ENCODE assay signal across 20 cellular contexts in the genomic region with DNA sequence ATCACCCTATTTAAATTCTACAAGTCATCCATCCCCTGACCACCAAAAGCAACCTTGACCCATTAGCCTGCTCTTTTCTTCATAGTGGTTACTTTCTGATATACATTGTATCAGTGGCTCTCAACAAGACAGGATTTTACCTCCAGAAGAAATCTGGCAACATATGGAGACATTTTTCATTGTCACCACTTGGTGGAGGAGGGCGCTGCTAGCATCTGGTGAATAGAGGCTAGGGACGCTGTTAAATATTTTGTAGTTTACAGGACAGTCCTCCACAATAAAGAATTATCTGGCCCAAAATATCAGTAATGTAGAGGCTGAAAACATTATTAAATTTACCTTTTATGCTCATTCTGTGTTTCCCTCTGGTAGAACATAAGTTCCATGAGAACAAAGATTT. TPM values are rescaled to one million over a fixed set of nuclear protein-coding genes. Genes with fewer than 3 reads are reported as not detected.
DNase-seq lines count a peak whose midpoint lies in the region; ATAC-seq, FAIRE-seq and TF ChIP-seq lines count a peak whose summit lies in the region.
"Had no signal": no experiment of that assay in that cellular context is flagged by ENCODE, and none has a peak within 500 bp of the region (broad histone marks: within the 10 kb centered on the region; RNA-seq: fewer than 3 reads in every experiment).

No MANE protein-coding gene starts in this region.

- peak; percentile 20 to 38 for TF ChIP-seq RAD21 in H1 (IDR thresholded peaks at IDR 0.05 in 1 of 2, conservative IDR thresholded peaks at IDR 0.05 in 1 of 2; ENCODE audit: low read depth in 2 of 2, low read length in 2 of 2)

- TF ChIP-seq EP300 in H1 (IDR thresholded peaks at IDR 0.05; ENCODE audit: borderline replicate concordance in 1 of 2, low read depth in 2 of 2, low read length in 2 of 2) = no peak

- POLR2A ChIA-PET in H1 (lab: Charles Lee; ENCODE audit: partially characterized antibody) = no interaction called here

- H3K79me2 ChIP-seq in OCI-LY1 (ENCODE audit: insufficient read depth, low read length) (peaks cover 10% of the 10 kb centered on the region), H1 (ENCODE audit: control insufficient read depth in 1 of 2, insufficient read depth in 2 of 2, low read length in 2 of 2) (peaks cover 0 to 30% of the 10 kb centered on the region in 2 experiments; a peak in 2 of 4 replicates)

- intact Hi-C loops in psoas muscle (cut with DNase I) = no loop called here

- H4K5ac ChIP-seq in H1 (ENCODE audit: insufficient read length, low read depth, low read length) = no peak overlapping the region

- no peak overlapping the region for H2AK5ac ChIP-seq in H1 (ENCODE audit: low read depth, low read length)

- no peak overlapping the region for H3K4me2 ChIP-seq in OCI-LY1 (ENCODE audit: low read length)
- no peak overlapping the region for H3K4me2 ChIP-seq in H1 (ENCODE audit: insufficient read depth in 1 of 2, low read depth in 2 of 2, low read length in 2 of 2)

- H3K4ac ChIP-seq in H1 (replicated peaks; ENCODE audit: insufficient read length, low read depth, low read length) = no peak overlapping the region

- no peak overlapping the region for H2BK5ac ChIP-seq in H1 (ENCODE audit: low read depth, low read length)

- no peak overlapping the region for H2BK12ac ChIP-seq in H1 (ENCODE audit: low read depth, low read length)

- H3K9me2 ChIP-seq in OCI-LY1 (ENCODE audit: low read depth, low read length) = no peaks in the 10 kb centered on the region

- no peak overlapping the region for H3K4me3 ChIP-seq in OCI-LY1 (ENCODE audit: low read depth, low read length, poor library complexity, severe bottlenecking)
- no peak overlapping the region for H3K4me3 ChIP-seq in H1 (ENCODE audit: extremely low read depth in 1 of 4, insufficient read depth in 2 of 4, low read depth in 3 of 4, low read length in 4 of 4)
- H3K4me3 ChIP-seq in psoas muscle = no peak overlapping the region
- H3K4me3 ChIP-seq: cardiac muscle cell, esophagus muscularis mucosa, upper lobe of left lung had no signal

- H3K36me3 ChIP-seq in OCI-LY1 (ENCODE audit: insufficient read depth, low read length) = peaks cover 57% of the 10 kb centered on the region
- peaks cover 12 to 74% (median 36%) of the 10 kb centered on the region in 4 experiments for H3K36me3 ChIP-seq in H1 (ENCODE audit: control insufficient read depth in 2 of 4, insufficient read depth in 4 of 4, low read length in 3 of 4)
- H3K36me3 ChIP-seq in psoas muscle (ENCODE audit: insufficient read depth in 1 of 2, low read depth in 1 of 2) = peaks cover 4 to 73% of the 10 kb centered on the region in 2 donors

- H3K56ac ChIP-seq in H1 (replicated peaks; ENCODE audit: insufficient read length, low read depth, low read length) = no peak overlapping the region

- FAIRE-seq in H1 (lab: Jason Lieb, UNC) = no peak
- no peak for FAIRE-seq in GM12891 (lab: Jason Lieb, UNC)

- WGBS in H1 (ENCODE audit: extremely low coverage in 1 of 2, insufficient coverage in 1 of 2, insufficient read length in 1 of 2, insufficient replicate concordance in 2 of 2, low coverage in 1 of 2, low lambda C conversion rate in 2 of 2, missing lambda C conversion rate in 1 of 2), 2 experiments = 86% methylated on average over 2 of the region's 2 CpGs; no CpG with 5 or more reads in 1 of the 2 experiments
- 94 to 100% (median 98%) methylated on average over 2 of the region's 2 CpGs for WGBS in psoas muscle, 3 donors

- H3F3A ChIP-seq in OCI-LY1 (ENCODE audit: insufficient read depth, low read length) = 0 out of 2 replicates have a peak, but pooled peaks cover 4% of the 10 kb centered on the region

- H4K20me1 ChIP-seq in OCI-LY1 (ENCODE audit: insufficient read depth, low read length) (0 out of 2 replicates have a peak, but pooled peaks cover 2% of the 10 kb centered on the region), H1 (replicated peaks in 1 of 2; ENCODE audit: control insufficient read depth in 1 of 2, insufficient read depth in 2 of 2, low read length in 2 of 2) (peaks cover 0 to 7% of the 10 kb centered on the region in 2 experiments)

- no peak overlapping the region for H2BK20ac ChIP-seq in H1 (ENCODE audit: low read length)

- peaks cover 21% of the 10 kb centered on the region for H3K4me1 ChIP-seq in OCI-LY1 (ENCODE audit: insufficient read depth, low read length, severe bottlenecking)
- peaks cover 0 to 3% (median 0%) of the 10 kb centered on the region in 4 experiments; a peak in 1 of 7 replicates for H3K4me1 ChIP-seq in H1 (replicated peaks in 1 of 4; ENCODE audit: control insufficient read depth in 3 of 4, insufficient read depth in 4 of 4, low read length in 3 of 4)
- H3K4me1 ChIP-seq in psoas muscle = peaks cover 8% of the 10 kb centered on the region

- no peak overlapping the region for H4K91ac ChIP-seq in H1 (replicated peaks; ENCODE audit: insufficient read length, low read length)

- no peak for ATAC-seq in GM21390 (IDR thresholded peaks at IDR 0.05; ENCODE audit: unreplicated experiment)
- ATAC-seq in psoas muscle = no peak
- ATAC-seq: activated CD4-positive, CD25-positive, alpha-beta regulatory T cell treated with anti-CD3 and anti-CD28 coated beads, Interleukin-2, amount 50 U/mL, for 24 hours; left ventricle myocardium superior; sciatic nerve; T-helper 17 cell had no signal

- H3K27ac ChIP-seq in OCI-LY1 (ENCODE audit: low read depth, low read length, poor library complexity, severe bottlenecking) (no peak overlapping the region), H1 (ENCODE audit: low read depth, low read length) (no peak overlapping the region), psoas muscle (no peak overlapping the region)
- H3K27ac ChIP-seq: cardiac muscle cell, esophagus muscularis mucosa, upper lobe of left lung had no signal

- DNase-seq in 8988T (peak; percentile 26), H1 (ENCODE audit: low read depth in 1 of 2, low spot score in 2 of 2) (no peak), GM12891 (ENCODE audit: insufficient read length, low spot score) (no peak), KG1 (lab: John Stamatoyannopoulos, UW) (no peak), psoas muscle (no peak)
- DNase-seq: activated effector memory CD4-positive, alpha-beta T cell treated with Interleukin-2 at 50 U/mL for 16 hours; Karpas-422; left ventricle myocardium superior; NCI-H446 treated with DMSO at 0.1 percent for 48 hours; SHP77; stimulated activated naive CD4-positive, alpha-beta T cell treated with Interleukin-2 at 50 U/mL for 16 hours; T-helper 17 cell had no signal

- H3K27me3 ChIP-seq in OCI-LY1 (ENCODE audit: insufficient read depth, low read length) (no peaks in the 10 kb centered on the region), H1 (replicated peaks in 1 of 4; ENCODE audit: control insufficient read depth in 3 of 4, extremely low read depth in 1 of 4, insufficient read depth in 3 of 4, low read length in 3 of 4) (no peaks in the 10 kb centered on the region), psoas muscle (ENCODE audit: insufficient read depth in 3 of 3, low read length in 2 of 3) (no peaks in the 10 kb centered on the region)
- H3K27me3 ChIP-seq: cardiac muscle cell, esophagus muscularis mucosa, upper lobe of left lung had no signal

- H3K18ac ChIP-seq in H1 (ENCODE audit: extremely low read depth, low read length) = no peak overlapping the region

- H3K9me3 ChIP-seq in OCI-LY1 (ENCODE audit: low read length) = no peaks in the 10 kb centered on the region
- H3K9me3 ChIP-seq in H1 (ENCODE audit: insufficient read depth in 2 of 2, low read depth in 1 of 2, low read length in 1 of 2) = no peaks in the 10 kb centered on the region
- no peaks in the 10 kb centered on the region for H3K9me3 ChIP-seq in psoas muscle
- H3K9me3 ChIP-seq: esophagus muscularis mucosa, upper lobe of left lung had no signal

- H4K8ac ChIP-seq in H1 (ENCODE audit: extremely low read depth, insufficient read depth, low read length) = no peak overlapping the region

- H2BK15ac ChIP-seq in H1 (ENCODE audit: low read length) = no peak overlapping the region

- TF ChIP-seq POLR2A in H1 (IDR thresholded peaks at IDR 0.05; ENCODE audit: control extremely low read depth in 1 of 2, low read depth in 2 of 2, low read length in 2 of 2) (no peak), GM12891 (IDR thresholded peaks at IDR 0.05; ENCODE audit: low read depth, low read length) (no peak)

- peak; percentile 26 for TF ChIP-seq CTCF in GM12873 (IDR thresholded peaks at IDR 0.05; ENCODE audit: insufficient read depth, low read depth, low read length, missing control alignments)
- TF ChIP-seq CTCF in OCI-LY1 (IDR thresholded peaks at IDR 0.05; ENCODE audit: low read length) = peak; percentile 39; the same call in 1 of the 2 replicates
- peak in 2 of 3 experiments; percentile 30 to 31; a peak in 2 of 4 replicates for TF ChIP-seq CTCF in H1 (IDR thresholded peaks at IDR 0.05; ENCODE audit: control extremely low read depth in 1 of 3, insufficient read depth in 1 of 3, low read depth in 1 of 3, low read length in 3 of 3)
- no peak for TF ChIP-seq CTCF in psoas muscle (IDR thresholded peaks at IDR 0.05)

- H2AFZ ChIP-seq in OCI-LY1 (ENCODE audit: low read length) (no peak overlapping the region), H1 (ENCODE audit: low read length) (no peak overlapping the region)

- CTCF ChIA-PET in H1 (lab: Charles Lee; ENCODE audit: partially characterized antibody) = interaction anchor here (1.3 to 1.6 kb wide), 2 partner anchors 10 to 13 kb away, joined by 4 read pairs; no protein-coding TSS in a partner anchor

- no peak overlapping the region for H2BK120ac ChIP-seq in H1 (replicated peaks; ENCODE audit: low read depth, low read length)

- no peak overlapping the region for H3K14ac ChIP-seq in H1 (ENCODE audit: insufficient read length)

- H3K23me2 ChIP-seq in H1 (ENCODE audit: low read depth, low read length) = no peaks in the 10 kb centered on the region

- H3K9ac ChIP-seq in OCI-LY1 (ENCODE audit: low read length) = no peak overlapping the region
- H3K9ac ChIP-seq in H1 (replicated peaks in 1 of 4; ENCODE audit: extremely low read depth in 1 of 4, low read depth in 3 of 4, low read length in 3 of 4) = no peak overlapping the region

- H3K79me1 ChIP-seq in H1 (ENCODE audit: low read depth, low read length) = no peaks in the 10 kb centered on the region

- no peak overlapping the region for H3K23ac ChIP-seq in H1 (ENCODE audit: insufficient read length)

TF ChIP-seq in GM12891, 5 proteins besides CTCF, POLR2A, EP300 and RAD21 (continues in another document):
- TF ChIP-seq POLR2AphosphoS5 (IDR thresholded peaks at IDR 0.05; ENCODE audit: low read depth, low read length) = no peak

RNA-seq across cellular contexts. Expression of gene HSPA13, which starts 6.1 kb away (rescaled TPM):
- 29.4 and 36.9 TPM in 2 replicates for total RNA-seq in H1 (2021; fragmentation: NEBNext Ultra II Directional; extraction: Animal tissue kit (Norgen Biotek cat#: 25700))
- 4.0 and 7.8 TPM in 2 replicates for polyA plus RNA-seq in H1 (2011; rRNA removed)
- polyA plus RNA-seq in H1 (2011; cell fraction: cytosol; rRNA removed) = 9.2 TPM
- 2.4 TPM for polyA plus RNA-seq in H1 (2011; cell fraction: nucleus; rRNA removed)
- 8.5 to 14.7 TPM (median 11.1 TPM) in 4 replicates for polyA plus RNA-seq in H1 (2012, experiment 1 of 2)
- polyA plus RNA-seq in H1 (2012, experiment 2 of 2) = 1.2 TPM
- 27.5 TPM for polyA plus RNA-seq in H1 (2013, experiment 1 of 2)
- polyA plus RNA-seq in H1 (2013, experiment 2 of 2) = 30.1 TPM
- polyA minus RNA-seq in H1 (2011; rRNA and poly(A)+ RNA removed) = 13.9 and 22.1 TPM in 2 replicates
- 9.2 TPM for polyA minus RNA-seq in H1 (2011; cell fraction: cytosol; rRNA and poly(A)+ RNA removed)
- polyA minus RNA-seq in H1 (2011; cell fraction: nucleus; rRNA and poly(A)+ RNA removed) = 9.3 TPM
- polyA plus RNA-seq in GM12891 (2012; ENCODE audit: low read depth, missing spikeins) = 7.8 TPM
- 10 to 100 TPM in 2 of 4 donors, 1 to 10 TPM in 2; 6.5 to 11.5 (median 9.3) TPM for total RNA-seq in psoas muscle
- polyA plus RNA-seq in psoas muscle = 10 to 100 TPM in 1 of 3 donors, 1 to 10 TPM in 2; 5.7 to 14.1 (median 7.6) TPM
